In genomic region chr5:134084570-134084969, GRCh38 we compare ENCODE assay signal across 15 cellular contexts. TPM values are rescaled to one million over a fixed set of nuclear protein-coding genes. Genes with fewer than 3 reads are reported as not detected.
DNase-seq lines count a peak whose midpoint lies in the region; ATAC-seq, FAIRE-seq and TF ChIP-seq lines count a peak whose summit lies in the region.
"Had no signal": no experiment of that assay in that cellular context is flagged by ENCODE, and none has a peak within 500 bp of the region (broad histone marks: within the 10 kb centered on the region; RNA-seq: fewer than 3 reads in every experiment).

No MANE protein-coding gene starts in this region.

- H3K4me1 Mint-ChIP-seq in activated naive CD4-positive, alpha-beta T cell treated with anti-CD3 and anti-CD28 coated beads for 36 hours (ENCODE audit: low read depth), result peaks cover 79% of the 10 kb centered on the region
- peaks cover 2% of the 10 kb centered on the region for H3K4me1 Mint-ChIP-seq in progenitor cell of endocrine pancreas (ENCODE audit: low read depth)

- POLR2A ChIA-PET in K562 (lab: Yijun Ruan, JAX), result interaction anchor here (1.3 kb wide), 3 partner anchors 12 to 93 kb away, joined by 3 to 6 read pairs (median 5); no protein-coding TSS in a partner anchor

- H3K4me3 ChIP-seq in K562, result no peak overlapping the region
- no peak overlapping the region for H3K4me3 ChIP-seq in H7 (ENCODE audit: insufficient read depth, low read depth, low read length)
- H3K4me3 ChIP-seq: PC-9 had no signal

- no peaks in the 10 kb centered on the region for H3K9me3 Mint-ChIP-seq in activated naive CD4-positive, alpha-beta T cell treated with anti-CD3 and anti-CD28 coated beads for 36 hours
- no peaks in the 10 kb centered on the region for H3K9me3 Mint-ChIP-seq in progenitor cell of endocrine pancreas (ENCODE audit: low read depth)
- H3K9me3 Mint-ChIP-seq: CD8-positive, alpha-beta memory T cell had no signal

- no peaks in the 10 kb centered on the region for H3K9me1 ChIP-seq in K562 (ENCODE audit: control insufficient read depth, insufficient read depth, low read length)

- TF ChIP-seq CTCF in K562 (IDR thresholded peaks at IDR 0.05 in 2 of 3, conservative IDR thresholded peaks at IDR 0.05 in 1 of 3; ENCODE audit: insufficient read depth in 2 of 3, low read depth in 1 of 3, low read length in 3 of 3) (no peak), progenitor cell of endocrine pancreas (IDR thresholded peaks at IDR 0.05; ENCODE audit: unreplicated experiment) (no peak)

- no TSS peak for BruUV-seq in K562 (replicated peaks; lab: Mats Ljungman, UMichigan)

- TF ChIP-seq EP300 in K562 (IDR thresholded peaks at IDR 0.05; ENCODE audit: low read length), result no peak

- no peak for TF ChIP-seq RAD21 in K562 (CRISPR knock-in tag; conservative IDR thresholded peaks at IDR 0.05 in 1 of 2, IDR thresholded peaks at IDR 0.05 in 1 of 2)

- H3K27ac ChIP-seq in K562 (ENCODE audit: extremely low read depth, low read depth, low read length), result no peak overlapping the region
- H3K27ac ChIP-seq: PC-9 had no signal

- no peak overlapping the region for H3K4me2 ChIP-seq in K562 (ENCODE audit: insufficient read depth, low read length)
- H3K4me2 ChIP-seq: PC-9 had no signal

- H3K36me3 Mint-ChIP-seq in activated naive CD4-positive, alpha-beta T cell treated with anti-CD3 and anti-CD28 coated beads for 36 hours (ENCODE audit: low read depth), result peaks cover 3% of the 10 kb centered on the region
- H3K36me3 Mint-ChIP-seq in progenitor cell of endocrine pancreas (ENCODE audit: insufficient read depth), result no peaks in the 10 kb centered on the region
- H3K36me3 Mint-ChIP-seq: CD8-positive, alpha-beta memory T cell had no signal

- H3K36me3 ChIP-seq in K562 (ENCODE audit: control insufficient read depth, insufficient read depth, low read length), result no peaks in the 10 kb centered on the region
- no peaks in the 10 kb centered on the region for H3K36me3 ChIP-seq in H7 (replicated peaks; ENCODE audit: control insufficient read depth, insufficient read depth, low read length)

- no peak overlapping the region for H3K27ac Mint-ChIP-seq in activated naive CD4-positive, alpha-beta T cell treated with anti-CD3 and anti-CD28 coated beads for 36 hours
- H3K27ac Mint-ChIP-seq in progenitor cell of endocrine pancreas, result peak overlapping the region; percentile 10

- FAIRE-seq in HTR-8/SVneo (lab: Jason Lieb, UNC), result peak; percentile 26
- no peak for FAIRE-seq in K562 (lab: Jason Lieb, UNC)

- H3K9me3 ChIP-seq in K562 (replicated peaks; ENCODE audit: control insufficient read depth, insufficient read depth, low read depth, low read length), result no peaks in the 10 kb centered on the region

- H4K20me1 ChIP-seq in K562 (replicated peaks; ENCODE audit: control insufficient read depth, insufficient read depth, low read length), result no peaks in the 10 kb centered on the region; the same call in 1 of the 2 replicates

- no peak overlapping the region for H3K4me3 Mint-ChIP-seq in activated naive CD4-positive, alpha-beta T cell treated with anti-CD3 and anti-CD28 coated beads for 36 hours
- no peak overlapping the region for H3K4me3 Mint-ChIP-seq in progenitor cell of endocrine pancreas (ENCODE audit: low read depth)

- intact Hi-C loops in activated naive CD4-positive, alpha-beta T cell treated with anti-CD3 and anti-CD28 coated beads for 36 hours (cut with micrococcal nuclease), result no loop called here
- intact Hi-C loops in K562 (cut with micrococcal nuclease), result no loop called here

- TF ChIP-seq POLR2A in K562 (conservative IDR thresholded peaks at IDR 0.05), result no peak

- ATAC-seq in K562, result 0 out of 3 replicates have a peak, but pooled peaks have one; percentile 25
- ATAC-seq: HCT116 had no signal

- H3K27me3 ChIP-seq in K562 (ENCODE audit: control insufficient read depth in 2 of 2, insufficient read depth in 2 of 2, low read length in 2 of 2) (peaks cover 21 to 50% of the 10 kb centered on the region in 2 experiments), H7 (ENCODE audit: control insufficient read depth, insufficient read depth, low read length) (no peaks in the 10 kb centered on the region)

- peak; percentile 6 for DNase-seq in activated naive CD4-positive, alpha-beta T cell treated with anti-CD3 and anti-CD28 coated beads for 36 hours
- DNase-seq in activated naive CD4-positive, alpha-beta T cell treated with Interleukin-2 at 50 U/mL for 16 hours, result no peak
- DNase-seq in HTR-8/SVneo (ENCODE audit: insufficient read length, low spot score) (no peak), K562 (ENCODE audit: extremely low read depth in 1 of 4, low spot score in 3 of 4) (no peak), progenitor cell of endocrine pancreas (ENCODE audit: low spot score, unreplicated experiment) (no peak), H7 (no peak), mesenteric fat pad (ENCODE audit: low spot score) (no peak)
- DNase-seq: AML-193; CD8-positive, alpha-beta memory T cell; NCI-H146; NCI-H2081 treated with DMSO at 0.1 percent for 48 hours; NCI-H226; NCI-H748 treated with DMSO at 0.1 percent for 48 hours; PC-9 had no signal

- no peaks in the 10 kb centered on the region for H3K79me2 ChIP-seq in K562 (ENCODE audit: control insufficient read depth, insufficient read depth, low read length)

- no peaks in the 10 kb centered on the region for H3K4me1 ChIP-seq in K562 (replicated peaks in 1 of 2; ENCODE audit: control insufficient read depth in 2 of 2, insufficient read depth in 2 of 2, low read length in 2 of 2)

- CTCF ChIA-PET in activated naive CD4-positive, alpha-beta T cell treated with anti-CD3 and anti-CD28 coated beads for 36 hours (lab: Charles Lee), result interaction anchor here (1.3 to 8.5 kb wide), 7 partner anchors 12 to 56 kb away, joined by 3 to 61 read pairs (median 14); no protein-coding TSS in a partner anchor
- CTCF ChIA-PET in K562 (lab: Yijun Ruan, JAX; ENCODE audit: low intra/inter-chr PET ratio), result no interaction called here

- H2AFZ ChIP-seq in K562 (ENCODE audit: low read depth, low read length), result no peak overlapping the region
- H2AFZ ChIP-seq: PC-9 had no signal

- WGBS in K562 (ENCODE audit: insufficient coverage, low coverage, missing lambda C conversion rate), result 22% methylated on average over 2 of the region's 2 CpGs

- in situ Hi-C loops in K562 (cut with MboI), result no loop called here

- H3K27me3 Mint-ChIP-seq in activated naive CD4-positive, alpha-beta T cell treated with anti-CD3 and anti-CD28 coated beads for 36 hours (ENCODE audit: low read depth), result no peaks in the 10 kb centered on the region
- peaks cover 8% of the 10 kb centered on the region for H3K27me3 Mint-ChIP-seq in progenitor cell of endocrine pancreas

- no peak overlapping the region for H3K9ac ChIP-seq in K562 (ENCODE audit: insufficient read depth in 1 of 2, low read depth in 2 of 2, low read length in 2 of 2)

TF ChIP-seq in K562, 482 proteins besides CTCF, POLR2A, EP300 and RAD21 (continues in another document):
- no peak for TF ChIP-seq ETV1 (tag; conservative IDR thresholded peaks at IDR 0.05; ENCODE audit: low read depth)
- TF ChIP-seq SRSF3 (IDR thresholded peaks at IDR 0.05; ENCODE audit: insufficient read depth, low read length), result no peak
- TF ChIP-seq CEBPG (CRISPR knock-in tag; IDR thresholded peaks at IDR 0.05), result peak; percentile 66
- peak in 1 of 2 experiments; percentile 61; a peak in 2 of 4 replicates for TF ChIP-seq CEBPG (tag; conservative IDR thresholded peaks at IDR 0.05 in 1 of 2, IDR thresholded peaks at IDR 0.05 in 1 of 2)
- peak; percentile 69 for TF ChIP-seq L3MBTL2 (IDR thresholded peaks at IDR 0.05)
- 0 out of 2 replicates have a peak, but pooled peaks have one; percentile 23 for TF ChIP-seq SMAD4 (CRISPR knock-in tag; conservative IDR thresholded peaks at IDR 0.05)
- TF ChIP-seq PHB2 (IDR thresholded peaks at IDR 0.05; ENCODE audit: low read depth), result no peak
- TF ChIP-seq HDAC8 (tag; IDR thresholded peaks at IDR 0.05), result 0 out of 2 replicates have a peak, but pooled peaks have one; percentile 47
- no peak for TF ChIP-seq POLR2AphosphoS5 (IDR thresholded peaks at IDR 0.05; ENCODE audit: control insufficient read depth, insufficient read depth, low read depth, low read length)

RNA-seq across cellular contexts. Expression of gene TCF7, which starts 29.9 kb away (rescaled TPM):
- 10 to 100 TPM; 87.9 to 92.3 TPM for total RNA-seq in activated naive CD4-positive, alpha-beta T cell treated with anti-CD3 and anti-CD28 coated beads for 36 hours
- 22.7 and 54.2 TPM in 2 replicates for total RNA-seq in K562 (2011; cell fraction: chromatin; rRNA removed; ENCODE audit: low replicate concordance)
- 20.5 and 24.5 TPM in 2 replicates for total RNA-seq in K562 (2011; cell fraction: nucleolus; rRNA removed)
- 24.3 and 38.9 TPM in 2 replicates for total RNA-seq in K562 (2011; cell fraction: nucleoplasm; rRNA removed)
- total RNA-seq in K562 (2014; rRNA removed), result 5.8 TPM in 2 replicates
- total RNA-seq in K562 (2014; rRNA removed; fragmentation: Illumina TruSeq; extraction: Trizol), result 3.4 TPM in 2 replicates
- total RNA-seq in K562 (2015; rRNA removed; fragmentation: Illumina TruSeq; extraction: Trizol), result 3.1 and 3.2 TPM in 2 replicates
- total RNA-seq in K562 (2021), result 10.3 and 12.6 TPM in 2 replicates
- polyA plus RNA-seq in K562 (2011; rRNA removed), result 3.2 and 4.2 TPM in 2 replicates
- polyA plus RNA-seq in K562 (2011; cell fraction: cytosol; rRNA removed), result 2.6 and 5.4 TPM in 2 replicates
- polyA plus RNA-seq in K562 (2011; cell fraction: nucleus; rRNA removed), result 4.1 and 11.1 TPM in 2 replicates
- 8.3 and 8.9 TPM in 2 replicates for polyA plus RNA-seq in K562 (2012)
- polyA plus RNA-seq in K562 (2014; fragmentation: Illumina TruSeq; extraction: Trizol), result 14.4 and 14.9 TPM in 2 replicates
- polyA plus RNA-seq in K562 (2014; fragmentation: Nextera tagmentation; extraction: Ambion mirVana), result 1 to 10 TPM; 1.6 to 2.0 TPM
- polyA plus RNA-seq in K562 (2014; rRNA removed), result 5.4 and 5.8 TPM in 2 replicates
- polyA minus RNA-seq in K562 (2011; rRNA and poly(A)+ RNA removed), result 5.5 and 7.4 TPM in 2 replicates
- 5.3 and 9.5 TPM in 2 replicates for polyA minus RNA-seq in K562 (2011; cell fraction: cytosol; rRNA and poly(A)+ RNA removed)
- 8.3 and 13.5 TPM in 2 replicates for polyA minus RNA-seq in K562 (2011; cell fraction: nucleus; rRNA and poly(A)+ RNA removed)
- 14.4 and 16.6 TPM in 2 replicates for total RNA-seq in progenitor cell of endocrine pancreas
- 2.4 and 3.7 TPM in 2 replicates for total RNA-seq in H7 (2014; rRNA removed; shearing (Covaris generic))
- total RNA-seq in mesenteric fat pad, result 3.9 TPM
